Comparison of ENCODE assay signal across 1 cellular context in genomic region chr3:112425382-112425781, GRCh38.
TF ChIP-seq lines count a peak whose summit lies in the region.

No MANE protein-coding gene starts in this region.

TF ChIP-seq in IMR-90, 13 proteins besides CTCF, POLR2A, EP300 and RAD21:
- no peak for TF ChIP-seq FOS (IDR thresholded peaks at IDR 0.05; ENCODE audit: low read depth, low read length)
- no peak for TF ChIP-seq MXI1 (IDR thresholded peaks at IDR 0.05; ENCODE audit: borderline replicate concordance, low read depth, low read length)
